ENCODE assay signal across 37 cellular contexts in genomic region chr11:44689265-44689664, GRCh38. TPM values are rescaled to one million over a fixed set of nuclear protein-coding genes. Genes with fewer than 3 reads are reported as not detected.
DNase-seq lines count a peak whose midpoint lies in the region; ATAC-seq, FAIRE-seq and TF ChIP-seq lines count a peak whose summit lies in the region.
"Had no signal": no experiment of that assay in that cellular context is flagged by ENCODE, and none has a peak within 500 bp of the region (broad histone marks: within the 10 kb centered on the region; RNA-seq: fewer than 3 reads in every experiment).

No MANE protein-coding gene starts in this region.

- H3K56ac ChIP-seq in H1 (replicated peaks; ENCODE audit: insufficient read length, low read depth, low read length), result no peak overlapping the region

- no peak overlapping the region for H3K18ac ChIP-seq in H1 (ENCODE audit: extremely low read depth, low read length)

- H3K79me2 ChIP-seq in K562 (ENCODE audit: control insufficient read depth, insufficient read depth, low read length) (no peaks in the 10 kb centered on the region), H1 (ENCODE audit: control insufficient read depth in 1 of 2, insufficient read depth in 2 of 2, low read length in 2 of 2) (no peaks in the 10 kb centered on the region)

- CTCF ChIA-PET in HEK293 (lab: Yijun Ruan, JAX), result interaction anchor here (0.6 to 0.8 kb wide), 2 partner anchors 545 to 578 kb away, joined by 3 read pairs; no protein-coding TSS in a partner anchor
- CTCF ChIA-PET in WTC11 (lab: Charles Lee), result interaction anchor here (0.9 kb wide), 1 partner anchor 23 kb away, joined by 3 read pairs; no protein-coding TSS in a partner anchor
- CTCF ChIA-PET in K562 (lab: Yijun Ruan, JAX; ENCODE audit: low intra/inter-chr PET ratio), result no interaction called here
- CTCF ChIA-PET in H1 (lab: Charles Lee; ENCODE audit: partially characterized antibody), result no interaction called here

- H3K4me2 ChIP-seq in K562 (ENCODE audit: insufficient read depth, low read length), result no peak overlapping the region
- H3K4me2 ChIP-seq in H1 (ENCODE audit: insufficient read depth in 1 of 2, low read depth in 2 of 2, low read length in 2 of 2), result no peak overlapping the region
- H3K4me2 ChIP-seq: A549; BLaER1; BLaER1 treated with 17β-estradiol and CSF1 and Interleukin-3, amounts not matched to agents 10 nM and 100 nM had no signal

- H3K27me3 ChIP-seq in K562 (ENCODE audit: control insufficient read depth in 2 of 2, insufficient read depth in 2 of 2, low read length in 2 of 2), result peaks cover 24 to 40% of the 10 kb centered on the region in 2 experiments; a peak in 4 of 5 replicates
- H3K27me3 ChIP-seq in H1 (replicated peaks in 1 of 4; ENCODE audit: control insufficient read depth in 3 of 4, extremely low read depth in 1 of 4, insufficient read depth in 3 of 4, low read length in 3 of 4), result no peaks in the 10 kb centered on the region
- H3K27me3 ChIP-seq: BE2C; BLaER1; BLaER1 treated with 17β-estradiol and CSF1 and Interleukin-3, amounts not matched to agents 10 nM and 100 nM had no signal

- TF ChIP-seq EP300 in K562 (IDR thresholded peaks at IDR 0.05; ENCODE audit: low read length), result no peak
- no peak for TF ChIP-seq EP300 in H1 (IDR thresholded peaks at IDR 0.05; ENCODE audit: borderline replicate concordance in 1 of 2, low read depth in 2 of 2, low read length in 2 of 2)

- H2BK120ac ChIP-seq in H1 (replicated peaks; ENCODE audit: low read depth, low read length), result no peak overlapping the region

- DNase-seq in WTC11 (ENCODE audit: low spot score) (no peak), K562 (ENCODE audit: extremely low read depth in 1 of 4, low spot score in 3 of 4) (no peak), H1 (ENCODE audit: low read depth in 1 of 2, low spot score in 2 of 2) (no peak), coronary artery (ENCODE audit: low spot score) (no peak), H4 (ENCODE audit: low spot score) (no peak), SKM-1 (lab: John Stamatoyannopoulos, UW; ENCODE audit: unreplicated experiment) (no peak), DMS79 treated with DMSO at 0.1 percent for 48 hours (lab: John Stamatoyannopoulos, UW) (no peak)
- DNase-seq: 8988T; ACHN; AML-193; BE2C; C1 segment of cervical spinal cord; Caco-2; Calu3; CD4-positive, alpha-beta memory T cell; CD4-positive, alpha-beta T cell; CD4-positive, CD25-positive, alpha-beta regulatory T cell; CD8-positive, alpha-beta memory T cell; CD8-positive, alpha-beta T cell; COR-L47; DMS 273 treated with DMSO at 0.1 percent for 48 hours; DMS153; DMS53; DMS79; DND-41; EL had no signal

- no peak overlapping the region for H3K4me3 Mint-ChIP-seq in WTC11
- H3K4me3 Mint-ChIP-seq: B cell; CD4-positive, alpha-beta T cell; CD4-positive, CD25-positive, alpha-beta regulatory T cell; CD8-positive, alpha-beta memory T cell; CD8-positive, alpha-beta T cell had no signal

- H3K27ac Mint-ChIP-seq in WTC11, result no peak overlapping the region
- H3K27ac Mint-ChIP-seq: B cell; CD4-positive, alpha-beta T cell; CD8-positive, alpha-beta T cell had no signal

- no peak overlapping the region for H3K4me3 ChIP-seq in HEK293 (ENCODE audit: low read depth, low read length)
- no peak overlapping the region for H3K4me3 ChIP-seq in K562
- no peak overlapping the region for H3K4me3 ChIP-seq in H1 (ENCODE audit: extremely low read depth in 1 of 4, insufficient read depth in 2 of 4, low read depth in 3 of 4, low read length in 4 of 4)
- no peak overlapping the region for H3K4me3 ChIP-seq in coronary artery
- H3K4me3 ChIP-seq: A549; BLaER1; BLaER1 treated with 17β-estradiol and CSF1 and Interleukin-3, amounts not matched to agents 10 nM and 100 nM had no signal

- TF ChIP-seq POLR2A in K562 (conservative IDR thresholded peaks at IDR 0.05), result no peak
- TF ChIP-seq POLR2A in H1 (IDR thresholded peaks at IDR 0.05; ENCODE audit: control extremely low read depth in 1 of 2, low read depth in 2 of 2, low read length in 2 of 2), result no peak

- H3K4me1 Mint-ChIP-seq in WTC11, result peaks cover 5% of the 10 kb centered on the region

- no peaks in the 10 kb centered on the region for H3K36me3 ChIP-seq in HEK293 (ENCODE audit: control insufficient read depth in 2 of 2, insufficient read depth in 1 of 2, low read length in 2 of 2)
- H3K36me3 ChIP-seq in K562 (ENCODE audit: control insufficient read depth, insufficient read depth, low read length), result no peaks in the 10 kb centered on the region
- no peaks in the 10 kb centered on the region for H3K36me3 ChIP-seq in H1 (ENCODE audit: control insufficient read depth in 2 of 4, insufficient read depth in 4 of 4, low read length in 3 of 4)
- H3K36me3 ChIP-seq: BE2C; BLaER1; BLaER1 treated with 17β-estradiol and CSF1 and Interleukin-3, amounts not matched to agents 10 nM and 100 nM had no signal

- no peak overlapping the region for H3K27ac ChIP-seq in HEK293 (ENCODE audit: extremely low read depth, low read depth, low read length)
- no peak overlapping the region for H3K27ac ChIP-seq in K562 (ENCODE audit: extremely low read depth, low read depth, low read length)
- H3K27ac ChIP-seq in H1 (ENCODE audit: low read depth, low read length), result no peak overlapping the region
- no peak overlapping the region for H3K27ac ChIP-seq in coronary artery
- H3K27ac ChIP-seq: 22Rv1; A549; BLaER1; BLaER1 treated with 17β-estradiol and CSF1 and Interleukin-3, amounts not matched to agents 10 nM and 100 nM; C4-2B had no signal

- BruUV-seq in K562 (replicated peaks; lab: Mats Ljungman, UMichigan), result no TSS peak

- no peak overlapping the region for H4K8ac ChIP-seq in H1 (ENCODE audit: extremely low read depth, insufficient read depth, low read length)

- no peaks in the 10 kb centered on the region for H3K36me3 Mint-ChIP-seq in WTC11
- H3K36me3 Mint-ChIP-seq: CD14-positive monocyte; CD4-positive, alpha-beta memory T cell; CD4-positive, CD25-positive, alpha-beta regulatory T cell; CD8-positive, alpha-beta memory T cell; CD8-positive, alpha-beta T cell had no signal

- ATAC-seq in WTC11 (no peak), K562 (no peak)
- ATAC-seq: A549; CD8-positive, alpha-beta T cell had no signal

- no peak overlapping the region for H4K5ac ChIP-seq in H1 (ENCODE audit: insufficient read length, low read depth, low read length)

- no peak overlapping the region for H3K23ac ChIP-seq in H1 (ENCODE audit: insufficient read length)

- no peak overlapping the region for H2BK5ac ChIP-seq in H1 (ENCODE audit: low read depth, low read length)

- TF ChIP-seq CTCF in HEK293 (tag by site-specific recombination; IDR thresholded peaks at IDR 0.05), result no peak
- TF ChIP-seq CTCF in WTC11 (IDR thresholded peaks at IDR 0.05), result no peak
- TF ChIP-seq CTCF in K562 (IDR thresholded peaks at IDR 0.05 in 2 of 3, conservative IDR thresholded peaks at IDR 0.05 in 1 of 3; ENCODE audit: insufficient read depth in 2 of 3, low read depth in 1 of 3, low read length in 3 of 3), result no peak
- no peak for TF ChIP-seq CTCF in H1 (IDR thresholded peaks at IDR 0.05; ENCODE audit: control extremely low read depth in 1 of 3, insufficient read depth in 1 of 3, low read depth in 1 of 3, low read length in 3 of 3)
- no peak for TF ChIP-seq CTCF in coronary artery (IDR thresholded peaks at IDR 0.05)

- H4K91ac ChIP-seq in H1 (replicated peaks; ENCODE audit: insufficient read length, low read length), result no peak overlapping the region

- peaks cover 2% of the 10 kb centered on the region for H3K9me1 ChIP-seq in K562 (ENCODE audit: control insufficient read depth, insufficient read depth, low read length)

- H3K4me1 ChIP-seq in HEK293 (ENCODE audit: control insufficient read depth, insufficient read depth, low read length) (no peaks in the 10 kb centered on the region), K562 (replicated peaks in 1 of 2; ENCODE audit: control insufficient read depth in 2 of 2, insufficient read depth in 2 of 2, low read length in 2 of 2) (no peaks in the 10 kb centered on the region), H1 (replicated peaks in 1 of 4; ENCODE audit: control insufficient read depth in 3 of 4, insufficient read depth in 4 of 4, low read length in 3 of 4) (no peaks in the 10 kb centered on the region)
- H3K4me1 ChIP-seq: A549, BLaER1, Caco-2 had no signal

- H3K9me3 ChIP-seq in HEK293 (ENCODE audit: control insufficient read depth, insufficient read depth, low read depth, low read length) (no peaks in the 10 kb centered on the region), K562 (replicated peaks; ENCODE audit: control insufficient read depth, insufficient read depth, low read depth, low read length) (no peaks in the 10 kb centered on the region), H1 (ENCODE audit: insufficient read depth in 2 of 2, low read depth in 1 of 2, low read length in 1 of 2) (0 out of 4 replicates have a peak, but pooled peaks cover 0 to 4% of the 10 kb centered on the region in 2 experiments)
- H3K9me3 ChIP-seq: BE2C, Caco-2 had no signal

- no peaks in the 10 kb centered on the region; the same call in 1 of the 2 replicates for H4K20me1 ChIP-seq in K562 (replicated peaks; ENCODE audit: control insufficient read depth, insufficient read depth, low read length)
- no peaks in the 10 kb centered on the region for H4K20me1 ChIP-seq in H1 (replicated peaks in 1 of 2; ENCODE audit: control insufficient read depth in 1 of 2, insufficient read depth in 2 of 2, low read length in 2 of 2)
- H4K20me1 ChIP-seq: BLaER1; BLaER1 treated with 17β-estradiol and CSF1 and Interleukin-3, amounts not matched to agents 10 nM and 100 nM had no signal

- no peak overlapping the region for H2AK5ac ChIP-seq in H1 (ENCODE audit: low read depth, low read length)

- no peak overlapping the region for H3K14ac ChIP-seq in H1 (ENCODE audit: insufficient read length)

- H2BK12ac ChIP-seq in H1 (ENCODE audit: low read depth, low read length), result no peak overlapping the region

- TF ChIP-seq RAD21 in K562 (CRISPR knock-in tag; conservative IDR thresholded peaks at IDR 0.05 in 1 of 2, IDR thresholded peaks at IDR 0.05 in 1 of 2), result no peak
- TF ChIP-seq RAD21 in H1 (IDR thresholded peaks at IDR 0.05 in 1 of 2, conservative IDR thresholded peaks at IDR 0.05 in 1 of 2; ENCODE audit: low read depth in 2 of 2, low read length in 2 of 2), result no peak

- POLR2A ChIA-PET in HEK293 (lab: Yijun Ruan, JAX), result no interaction called here
- POLR2A ChIA-PET in WTC11 (lab: Charles Lee), result interaction anchor here (0.6 kb wide), 1 partner anchor 53 kb away, joined by 11 read pairs; no protein-coding TSS in a partner anchor
- POLR2A ChIA-PET in K562 (lab: Yijun Ruan, JAX), result no interaction called here
- POLR2A ChIA-PET in H1 (lab: Charles Lee; ENCODE audit: partially characterized antibody), result no interaction called here

- no peak overlapping the region for H2AFZ ChIP-seq in K562 (ENCODE audit: low read depth, low read length)
- H2AFZ ChIP-seq in H1 (ENCODE audit: low read length), result no peak overlapping the region

- H3K79me1 ChIP-seq in H1 (ENCODE audit: low read depth, low read length), result no peaks in the 10 kb centered on the region

- H2BK20ac ChIP-seq in H1 (ENCODE audit: low read length), result no peak overlapping the region

- H2BK15ac ChIP-seq in H1 (ENCODE audit: low read length), result no peak overlapping the region

- FAIRE-seq in K562 (lab: Jason Lieb, UNC) (no peak), H1 (lab: Jason Lieb, UNC) (no peak)
- FAIRE-seq: A204.1, A549, D721Med had no signal

- no peaks in the 10 kb centered on the region for H3K23me2 ChIP-seq in H1 (ENCODE audit: low read depth, low read length)

- 0% methylated on average over 2 of the region's 2 CpGs for WGBS in K562 (ENCODE audit: insufficient coverage, low coverage, missing lambda C conversion rate)
- 54% methylated on average over 2 of the region's 2 CpGs; no CpG with 5 or more reads in 1 of the 2 experiments for WGBS in H1 (ENCODE audit: extremely low coverage in 1 of 2, insufficient coverage in 1 of 2, insufficient read length in 1 of 2, insufficient replicate concordance in 2 of 2, low coverage in 1 of 2, low lambda C conversion rate in 2 of 2, missing lambda C conversion rate in 1 of 2), 2 experiments

- in situ Hi-C loops in K562 (cut with MboI), result no loop called here

- no peak overlapping the region for H3K4ac ChIP-seq in H1 (replicated peaks; ENCODE audit: insufficient read length, low read depth, low read length)

- intact Hi-C loops in K562 (cut with micrococcal nuclease), result no loop called here

- H3K27me3 Mint-ChIP-seq in WTC11 (ENCODE audit: low read depth), result peaks cover 3% of the 10 kb centered on the region; the same call in 1 of the 2 replicates
- H3K27me3 Mint-ChIP-seq: CD4-positive, alpha-beta memory T cell; CD4-positive, alpha-beta T cell; CD8-positive, alpha-beta memory T cell had no signal

- H3K9ac ChIP-seq in K562 (ENCODE audit: insufficient read depth in 1 of 2, low read depth in 2 of 2, low read length in 2 of 2) (no peak overlapping the region), H1 (replicated peaks in 1 of 4; ENCODE audit: extremely low read depth in 1 of 4, low read depth in 3 of 4, low read length in 3 of 4) (no peak overlapping the region)
- H3K9ac ChIP-seq: BLaER1; BLaER1 treated with 17β-estradiol and CSF1 and Interleukin-3, amounts not matched to agents 10 nM and 100 nM had no signal

- H3K9me3 Mint-ChIP-seq in WTC11, result peaks cover 9% of the 10 kb centered on the region
- H3K9me3 Mint-ChIP-seq: CD4-positive, alpha-beta T cell; CD8-positive, alpha-beta memory T cell; CD8-positive, alpha-beta T cell had no signal

RNA-seq across cellular contexts. Expression of gene TSPAN18, which starts 37.5 kb away (rescaled TPM):
- 35.2 to 44.7 TPM (median 37.6 TPM) in 3 replicates for total RNA-seq in WTC11 (2021)
- total RNA-seq in K562 (2011; cell fraction: chromatin; rRNA removed; ENCODE audit: low replicate concordance), result 0.25 TPM in 1 of 2 replicates, not detected in the other
- not detected in 2 replicates for total RNA-seq in K562 (2011; cell fraction: nucleolus; rRNA removed)
- not detected in 2 replicates for total RNA-seq in K562 (2011; cell fraction: nucleoplasm; rRNA removed)
- 0.20 TPM in 1 of 2 replicates, not detected in the other for total RNA-seq in K562 (2014; rRNA removed)
- total RNA-seq in K562 (2014; rRNA removed; fragmentation: Illumina TruSeq; extraction: Trizol), result 0.10 and 0.22 TPM in 2 replicates
- 0.22 and 0.26 TPM in 2 replicates for total RNA-seq in K562 (2015; rRNA removed; fragmentation: Illumina TruSeq; extraction: Trizol)
- total RNA-seq in K562 (2021), result 0.35 and 0.60 TPM in 2 replicates
- 0.12 TPM in 1 of 2 replicates, not detected in the other for polyA plus RNA-seq in K562 (2011; rRNA removed)
- 0.01 and 0.06 TPM in 2 replicates for polyA plus RNA-seq in K562 (2011; cell fraction: cytosol; rRNA removed)
- polyA plus RNA-seq in K562 (2011; cell fraction: nucleus; rRNA removed), result 0.10 and 0.14 TPM in 2 replicates
- polyA plus RNA-seq in K562 (2012), result 0.79 and 2.3 TPM in 2 replicates
- polyA plus RNA-seq in K562 (2014; fragmentation: Illumina TruSeq; extraction: Trizol), result 0.34 and 0.61 TPM in 2 replicates
- not detected for polyA plus RNA-seq in K562 (2014; fragmentation: Nextera tagmentation; extraction: Ambion mirVana)
- 0.17 and 0.59 TPM in 2 replicates for polyA plus RNA-seq in K562 (2014; rRNA removed)
- not detected in 2 replicates for polyA minus RNA-seq in K562 (2011; rRNA and poly(A)+ RNA removed)
- not detected in 2 replicates for polyA minus RNA-seq in K562 (2011; cell fraction: cytosol; rRNA and poly(A)+ RNA removed)
- polyA minus RNA-seq in K562 (2011; cell fraction: nucleus; rRNA and poly(A)+ RNA removed), result 0.11 TPM in 1 of 2 replicates, not detected in the other
- 8.8 and 10.2 TPM in 2 replicates for total RNA-seq in H1 (2021; fragmentation: NEBNext Ultra II Directional; extraction: Animal tissue kit (Norgen Biotek cat#: 25700))
- polyA plus RNA-seq in H1 (2011; rRNA removed), result 5.2 and 7.0 TPM in 2 replicates
- 2.8 TPM for polyA plus RNA-seq in H1 (2011; cell fraction: cytosol; rRNA removed)
- 5.7 TPM for polyA plus RNA-seq in H1 (2011; cell fraction: nucleus; rRNA removed)
- polyA plus RNA-seq in H1 (2012, experiment 1 of 2), result 9.6 to 10.3 TPM (median 10.0 TPM) in 4 replicates
- 8.6 TPM for polyA plus RNA-seq in H1 (2012, experiment 2 of 2)
- polyA plus RNA-seq in H1 (2013, experiment 1 of 2), result 14.5 TPM
- 15.6 TPM for polyA plus RNA-seq in H1 (2013, experiment 2 of 2)
- polyA minus RNA-seq in H1 (2011; rRNA and poly(A)+ RNA removed), result 4.0 and 5.8 TPM in 2 replicates
- 2.6 TPM for polyA minus RNA-seq in H1 (2011; cell fraction: cytosol; rRNA and poly(A)+ RNA removed)
- 6.3 TPM for polyA minus RNA-seq in H1 (2011; cell fraction: nucleus; rRNA and poly(A)+ RNA removed)
- 0.83 TPM in 1 of 2 replicates, not detected in the other for total RNA-seq in H4 (2014; rRNA removed; shearing (Covaris generic))
- total RNA-seq: A172, Calu3 had no signal
- polyA plus RNA-seq: CD14-positive monocyte had no signal

Comparison
In these comparisons a context has a peak if more than half of its experiments do, and no peak if none do; other contexts are left out.
1. CTCF ChIA-PET loops: an anchor here in HEK293 (0.6 to 0.8 kb wide) and WTC11 (0.9 kb wide); none called in K562 and H1.
2. Of the 44 proteins assayed by ChIP-seq in both K562 and HEK293: peak only in K562: none; only in HEK293: SETDB1; in both: none; in neither: 43.